In the genomic region with DNA sequence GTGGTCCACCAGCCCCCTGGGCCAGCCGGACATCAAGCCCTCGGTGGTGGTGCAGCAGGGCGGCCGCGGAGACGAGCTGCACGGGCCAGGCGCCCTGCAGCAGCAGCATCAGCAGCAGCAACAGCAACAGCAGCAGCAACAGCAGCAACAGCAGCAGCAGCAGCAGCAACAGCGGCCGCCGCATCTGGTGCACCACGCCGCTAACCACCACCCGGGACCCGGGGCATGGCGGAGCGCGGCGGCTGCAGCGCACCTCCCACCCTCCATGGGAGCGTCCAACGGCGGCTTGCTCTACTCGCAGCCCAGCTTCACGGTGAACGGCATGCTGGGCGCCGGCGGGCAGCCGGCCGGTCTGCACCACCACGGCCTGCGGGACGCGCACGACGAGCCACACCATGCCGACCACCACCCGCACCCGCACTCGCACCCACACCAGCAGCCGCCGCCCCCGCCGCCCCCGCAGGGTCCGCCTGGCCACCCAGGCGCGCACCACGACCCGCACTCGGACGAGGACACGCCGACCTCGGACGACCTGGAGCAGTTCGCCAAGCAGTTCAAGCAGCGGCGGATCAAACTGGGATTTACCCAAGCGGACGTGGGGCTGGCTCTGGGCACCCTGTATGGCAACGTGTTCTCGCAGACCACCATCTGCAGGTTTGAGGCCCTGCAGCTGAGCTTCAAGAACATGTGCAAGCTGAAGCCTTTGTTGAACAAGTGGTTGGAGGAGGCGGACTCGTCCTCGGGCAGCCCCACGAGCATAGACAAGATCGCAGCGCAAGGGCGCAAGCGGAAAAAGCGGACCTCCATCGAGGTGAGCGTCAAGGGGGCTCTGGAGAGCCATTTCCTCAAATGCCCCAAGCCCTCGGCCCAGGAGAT, we compare ENCODE assay signal across 8 cellular contexts. TPM values are rescaled to one million over a fixed set of nuclear protein-coding genes. Genes with fewer than 3 reads are reported as not detected.
A peak's percentile ranks its signal among the peaks of the same experiment; 100 is the strongest.
DNase-seq lines count a peak whose midpoint lies in the region; ATAC-seq and TF ChIP-seq lines count a peak whose summit lies in the region.

No MANE protein-coding gene starts in this region.

- H3K27ac Mint-ChIP-seq in IgD-negative memory B cell: peak overlapping the region in 2 of 3 donors; percentile 71 to 96

- H3K4me1 ChIP-seq in mammary epithelial cell (ENCODE audit: insufficient read depth, low read length) (peaks cover 38% of the 10 kb centered on the region), osteoblast (ENCODE audit: insufficient read depth, low read length) (peaks cover 15% of the 10 kb centered on the region)

- CTCF ChIA-PET in mammary epithelial cell (lab: Charles Lee; ENCODE audit: low non-redundant PET): no interaction called here

- DNase-seq in D341Med (ENCODE audit: low spot score): peak; percentile 67
- DNase-seq in mammary epithelial cell: no peak
- peak; percentile 76 for DNase-seq in osteoblast (ENCODE audit: insufficient read length, low spot score, missing footprints)
- DNase-seq in SKM-1 (lab: John Stamatoyannopoulos, UW; ENCODE audit: unreplicated experiment): no peak
- DNase-seq in stimulated activated CD4-positive, alpha-beta T cell treated with anti-CD3 and anti-CD28 coated beads, Interleukin-2, amount 100 ng/mL, for 24 hours: no peak

- in situ Hi-C loops in mammary epithelial cell (cut with MboI; ENCODE audit: low sequenced_read_pairs in 2 of 2): no loop called here

- H3K4me1 Mint-ChIP-seq in IgD-negative memory B cell: peaks cover 19 to 40% (median 28%) of the 10 kb centered on the region in 3 donors

- intact Hi-C loops in mammary epithelial cell (cut with micrococcal nuclease): loop anchor here (1.0 to 10.0 kb wide), 2 partner anchors 112 to 1771 kb away; a partner anchor contains a TSS

- H3K4me3 ChIP-seq in mammary epithelial cell (replicated peaks in 1 of 3; ENCODE audit: insufficient read depth in 1 of 3, low read depth in 2 of 3, low read length in 3 of 3) (peak overlapping the region in 1 of 3 experiments; percentile 18), osteoblast (ENCODE audit: insufficient read depth, low read length) (no peak overlapping the region)

- H3K4me2 ChIP-seq in mammary epithelial cell (ENCODE audit: insufficient read depth, low read depth, low read length) (peak overlapping the region; percentile 41), osteoblast (ENCODE audit: insufficient read depth, low read length) (peak overlapping the region; percentile 63)

- dilution Hi-C loops in mammary epithelial cell (cut with HindIII; ENCODE audit: low sequenced_read_pairs): no loop called here

- H3K36me3 ChIP-seq in mammary epithelial cell (ENCODE audit: insufficient read depth, low read length): no peaks in the 10 kb centered on the region
- H3K36me3 ChIP-seq in osteoblast (ENCODE audit: insufficient read depth, low read length): no peaks in the 10 kb centered on the region

- H3K9me3 Mint-ChIP-seq in IgD-negative memory B cell: peaks cover 0 to 8% (median 0%) of the 10 kb centered on the region in 3 donors

- peaks cover 4% of the 10 kb centered on the region for H4K20me1 ChIP-seq in mammary epithelial cell (ENCODE audit: insufficient read depth, low read length)
- H4K20me1 ChIP-seq in osteoblast (ENCODE audit: insufficient read depth, low read length): no peaks in the 10 kb centered on the region

- no peak overlapping the region for H3K9ac ChIP-seq in mammary epithelial cell (ENCODE audit: insufficient read depth, low read length)

- TF ChIP-seq CTCF in mammary epithelial cell (conservative IDR thresholded peaks at IDR 0.05 in 1 of 2, IDR thresholded peaks at IDR 0.05 in 1 of 2; ENCODE audit: extremely low read depth in 1 of 2, insufficient read depth in 1 of 2, low read depth in 1 of 2, low read length in 2 of 2): no peak
- TF ChIP-seq CTCF in osteoblast (IDR thresholded peaks at IDR 0.05; ENCODE audit: extremely low read depth, low read depth, low read length): no peak

- H3K9me3 ChIP-seq in mammary epithelial cell (replicated peaks; ENCODE audit: insufficient read depth, low read length): no peaks in the 10 kb centered on the region
- no peaks in the 10 kb centered on the region for H3K9me3 ChIP-seq in osteoblast (ENCODE audit: low read depth, low read length)

- H3K27ac ChIP-seq in mammary epithelial cell (ENCODE audit: insufficient read depth, low read depth, low read length) (no peak overlapping the region), osteoblast (ENCODE audit: low read depth, low read length) (no peak overlapping the region)

- H2AFZ ChIP-seq in mammary epithelial cell (ENCODE audit: low read depth, low read length) (peak overlapping the region; percentile 28), osteoblast (ENCODE audit: low read length) (peak overlapping the region; percentile 25)

- peaks cover 82% of the 10 kb centered on the region for H3K27me3 ChIP-seq in mammary epithelial cell (ENCODE audit: insufficient read depth, low read length)
- peaks cover 73% of the 10 kb centered on the region for H3K27me3 ChIP-seq in osteoblast (ENCODE audit: insufficient read depth, low read length)

- H3K79me2 ChIP-seq in mammary epithelial cell (ENCODE audit: insufficient read depth, low read length): no peaks in the 10 kb centered on the region
- no peaks in the 10 kb centered on the region for H3K79me2 ChIP-seq in osteoblast (ENCODE audit: insufficient read depth, low read length)

- BruUV-seq in mammary epithelial cell (replicated peaks; lab: Mats Ljungman, UMichigan): no TSS peak

- H3K36me3 Mint-ChIP-seq in IgD-negative memory B cell: peaks cover 3% of the 10 kb centered on the region

- ATAC-seq in GM19463 (IDR thresholded peaks at IDR 0.05; ENCODE audit: unreplicated experiment) (no peak), HG02840 (IDR thresholded peaks at IDR 0.05; ENCODE audit: low FRiP score, unreplicated experiment) (no peak)

- H3K4me3 Mint-ChIP-seq in IgD-negative memory B cell: peak overlapping the region in 3 of 4 donors; percentile 50 to 77 (median 66)

- H3K27me3 Mint-ChIP-seq in IgD-negative memory B cell: peaks cover 64% of the 10 kb centered on the region

- WGBS in mammary epithelial cell (ENCODE audit: low coverage, missing lambda C conversion rate): 20% methylated on average over 2 of the region's 76 CpGs

RNA-seq across cellular contexts. Expression of a gene that starts 1.0 kb away (rescaled TPM):
- not detected for polyA plus RNA-seq in IgD-negative memory B cell
- total RNA-seq in mammary epithelial cell: not detected
- not detected for polyA plus RNA-seq in mammary epithelial cell
- not detected for polyA minus RNA-seq in mammary epithelial cell
- under 0.01 TPM in 1 of 2 replicates, not detected in the other for total RNA-seq in osteoblast

Comparison
In these comparisons a context has a peak if more than half of its experiments do, and no peak if none do; other contexts are left out.
1. DNase-seq: peak in D341Med (single experiment) and osteoblast (single experiment); none in mammary epithelial cell (single experiment), SKM-1 (single experiment) and stimulated activated CD4-positive, alpha-beta T cell treated with anti-CD3 and anti-CD28 coated beads, Interleukin-2, amount 100 ng/mL, for 24 hours (0 of 2).